Comparison of ENCODE assay signal across 8 cellular contexts in the genomic region with DNA sequence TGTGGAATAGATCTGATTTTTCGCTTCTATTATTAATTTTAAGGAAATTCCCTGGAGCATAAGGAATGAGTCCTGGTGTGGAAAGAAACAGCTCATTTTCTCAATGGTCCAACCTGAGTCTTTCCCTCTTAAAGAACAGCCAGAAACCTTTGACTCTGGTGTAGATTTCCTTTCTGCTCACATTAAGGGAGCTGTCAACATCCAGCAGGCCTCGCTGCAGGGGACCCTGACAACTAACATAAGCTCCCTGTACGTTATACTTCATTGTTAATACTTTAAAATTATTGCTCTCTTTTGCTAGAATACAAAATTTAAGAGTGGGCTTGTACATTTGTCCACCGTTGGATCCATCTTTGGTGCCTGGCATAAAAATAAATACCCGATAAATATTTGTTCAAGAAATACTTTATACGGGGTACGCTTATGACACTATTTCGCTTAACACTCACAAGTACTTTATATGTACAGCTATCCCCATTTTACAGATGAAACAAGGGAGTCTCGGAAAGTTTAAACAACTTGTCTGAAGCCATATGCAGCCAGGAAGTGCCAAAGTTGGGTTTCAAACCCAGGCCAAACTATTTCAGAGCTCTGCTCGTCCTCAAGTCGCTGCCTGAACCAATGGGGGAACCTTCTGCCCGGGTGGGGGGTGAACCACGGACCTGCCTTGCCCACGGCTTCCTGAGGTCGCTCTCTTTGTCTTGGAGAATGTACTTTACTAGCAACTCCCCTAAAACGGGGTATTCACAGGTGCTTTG. TPM values are rescaled to one million over a fixed set of nuclear protein-coding genes. Genes with fewer than 3 reads are reported as not detected.
DNase-seq lines count a peak whose midpoint lies in the region; ATAC-seq and TF ChIP-seq lines count a peak whose summit lies in the region.

No MANE protein-coding gene starts in this region.

- no peaks in the 10 kb centered on the region for H3K9me3 ChIP-seq in cardiac muscle cell (ENCODE audit: low read depth)
- no peaks in the 10 kb centered on the region for H3K9me3 ChIP-seq in T-helper 17 cell (ENCODE audit: control insufficient read depth, low read length, poor library complexity, severe bottlenecking)

- H3K36me3 ChIP-seq in cardiac muscle cell, result peaks cover 18% of the 10 kb centered on the region

- peaks cover 16% of the 10 kb centered on the region for H3K4me1 ChIP-seq in cardiac muscle cell (ENCODE audit: low read depth)

- peak overlapping the region; percentile 95 for H3K4me3 ChIP-seq in cardiac muscle cell

- ATAC-seq in HG03175 (IDR thresholded peaks at IDR 0.05; ENCODE audit: unreplicated experiment), result peak; percentile 26
- ATAC-seq in T-helper 17 cell, result peak; percentile 54

- TF ChIP-seq POLR2A in erythroblast (IDR thresholded peaks at IDR 0.05; ENCODE audit: low read length), result no peak

- H3K4me3 Mint-ChIP-seq in T-helper 17 cell (peak overlapping the region; percentile 97), nephron progenitor cell (peak overlapping the region; percentile 92)

- H3K4me1 Mint-ChIP-seq in T-helper 17 cell (peaks cover 24% of the 10 kb centered on the region), nephron progenitor cell (peaks cover 57% of the 10 kb centered on the region)

- no peaks in the 10 kb centered on the region for H3K27me3 ChIP-seq in cardiac muscle cell

- H3K36me3 Mint-ChIP-seq in T-helper 17 cell (ENCODE audit: low read depth) (peaks cover 4% of the 10 kb centered on the region), nephron progenitor cell (ENCODE audit: low read depth) (peaks cover 32% of the 10 kb centered on the region)

- peak; percentile 48 to 64 for DNase-seq in cardiac muscle cell (ENCODE audit: low read depth in 1 of 2, low spot score in 1 of 2)
- DNase-seq in cardiac septum (ENCODE audit: low spot score), result no peak
- peak in 2 of 3 donors; percentile 23 to 31 for DNase-seq in T-helper 17 cell
- DNase-seq in erythroblast (lab: John Stamatoyannopoulos, UW), result peak; percentile 85 to 88
- peak; percentile 31 for DNase-seq in nephron progenitor cell
- DNase-seq in NCI-H524 treated with DMSO at 0.1 percent for 48 hours (lab: John Stamatoyannopoulos, UW), result no peak
- DNase-seq in mesenteric fat pad (ENCODE audit: low spot score), result no peak

- H3K27ac Mint-ChIP-seq in T-helper 17 cell (peak overlapping the region; percentile 100), nephron progenitor cell (peak overlapping the region; percentile 100)

- intact Hi-C loops in cardiac septum (cut with DNase I), result no loop called here

- H3K27ac ChIP-seq in cardiac muscle cell, result peak overlapping the region; percentile 99

- no peak for TF ChIP-seq CTCF in cardiac muscle cell (IDR thresholded peaks at IDR 0.05; ENCODE audit: low read depth, low read length)
- TF ChIP-seq CTCF in nephron progenitor cell (IDR thresholded peaks at IDR 0.05), result no peak

- H3K27me3 Mint-ChIP-seq in T-helper 17 cell, result no peaks in the 10 kb centered on the region
- no peaks in the 10 kb centered on the region for H3K27me3 Mint-ChIP-seq in nephron progenitor cell (ENCODE audit: low read depth, poor library complexity)

- H3K9me3 Mint-ChIP-seq in nephron progenitor cell, result no peaks in the 10 kb centered on the region

RNA-seq across cellular contexts. Expression of a gene that starts 0.6 kb away (rescaled TPM):
- total RNA-seq in cardiac muscle cell (159 and 195 TPM in 2 replicates), cardiac septum (77.7 TPM), T-helper 17 cell (10 to 100 TPM; 60.0 to 77.5 TPM), mesenteric fat pad (73.5 TPM)
- 192 and 244 TPM in 2 replicates for polyA plus RNA-seq in cardiac muscle cell

RNA-seq across cellular contexts. Expression of a gene that starts 18.0 kb away (rescaled TPM):
- total RNA-seq in cardiac muscle cell, result 0.25 TPM in 1 of 2 replicates, not detected in the other
- 0.29 TPM in 1 of 2 replicates, not detected in the other for polyA plus RNA-seq in cardiac muscle cell
- not detected for total RNA-seq in cardiac septum
- total RNA-seq in T-helper 17 cell, result not detected
- total RNA-seq in mesenteric fat pad, result 0.26 TPM

RNA-seq across cellular contexts. Expression of a gene that starts 56.6 kb away (rescaled TPM):
- total RNA-seq in cardiac muscle cell (not detected in 2 replicates), cardiac septum (not detected), T-helper 17 cell (not detected), mesenteric fat pad (not detected)
- polyA plus RNA-seq in cardiac muscle cell, result not detected in 2 replicates

Comparison
In these comparisons a context has a peak if more than half of its experiments do, and no peak if none do; other contexts are left out.
1. DNase-seq: peak in cardiac muscle cell (2 of 2), T-helper 17 cell (2 of 3), erythroblast (2 of 2) and nephron progenitor cell (single experiment); none in cardiac septum (single experiment), NCI-H524 treated with DMSO at 0.1 percent for 48 hours (single experiment) and mesenteric fat pad (single experiment).